8 cellular contexts compared by ENCODE assay signal in the genomic region with DNA sequence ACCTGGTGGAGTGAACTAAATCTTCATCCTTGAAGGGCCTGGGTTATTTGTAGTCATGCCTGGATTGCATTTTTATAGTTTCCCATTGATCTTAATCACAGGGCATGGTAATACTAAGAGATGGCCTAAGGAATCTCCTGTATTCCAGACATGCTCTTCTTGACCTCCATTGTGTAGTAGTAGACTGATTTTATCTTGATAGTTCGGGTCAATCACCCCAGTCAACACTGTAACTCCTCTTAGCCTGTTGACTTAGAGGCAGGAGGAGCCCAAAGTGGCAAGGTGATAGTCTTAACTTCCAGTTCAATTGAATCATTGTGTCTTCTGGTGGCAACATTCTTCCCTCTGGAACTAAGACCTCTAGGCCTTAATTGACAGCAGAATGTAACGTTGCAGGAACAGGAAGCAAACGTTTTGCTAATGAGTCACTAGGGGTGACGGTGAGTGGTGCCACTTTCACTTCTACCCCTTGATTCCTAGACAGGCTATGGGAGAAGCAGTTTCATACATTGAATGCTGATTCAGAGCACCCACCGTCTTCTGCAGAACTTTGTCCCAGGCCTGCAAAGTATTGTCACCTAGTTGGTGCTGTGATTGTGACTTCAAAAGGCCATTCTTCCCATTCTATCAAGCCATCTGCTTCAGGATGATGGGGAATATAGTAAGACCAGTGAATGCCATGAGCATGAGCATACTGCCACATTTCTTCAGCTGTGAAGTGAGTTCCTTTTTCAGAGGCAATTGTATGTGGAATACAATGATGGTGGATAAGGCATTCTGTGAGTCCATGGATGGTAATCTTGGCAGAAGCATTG.
DNase-seq lines count a peak whose midpoint lies in the region; ATAC-seq lines count a peak whose summit lies in the region.

No MANE protein-coding gene starts in this region.

- intact Hi-C loops in posterior cingulate gyrus (cut with DNase I), result no loop called here

- peak; percentile 54 for ATAC-seq in HG02938 (IDR thresholded peaks at IDR 0.05; ENCODE audit: unreplicated experiment)
- ATAC-seq in GM19455 (IDR thresholded peaks at IDR 0.05; ENCODE audit: unreplicated experiment), result no peak

- DNase-seq in GM04503 (ENCODE audit: low read depth), result peak; percentile 47
- DNase-seq in SW 1271 (lab: John Stamatoyannopoulos, UW), result peak; percentile 61 to 83
- DNase-seq in islet precursor cell, result peak; percentile 94
- DNase-seq in posterior cingulate gyrus, result no peak
- no peak for DNase-seq in COR-L47 (lab: John Stamatoyannopoulos, UW)
- DNase-seq in NCI-H2171 (lab: John Stamatoyannopoulos, UW), result no peak

Comparison
In these comparisons a context has a peak if more than half of its experiments do, and no peak if none do; other contexts are left out.
1. DNase-seq: peak in GM04503 (single experiment), SW 1271 (2 of 2) and islet precursor cell (single experiment); none in posterior cingulate gyrus (0 of 10), COR-L47 (single experiment) and NCI-H2171 (single experiment).